8 cellular contexts compared by ENCODE assay signal in genomic region chr3:59480486-59480995, GRCh38.
DNase-seq lines count a peak whose midpoint lies in the region; ATAC-seq, FAIRE-seq and TF ChIP-seq lines count a peak whose summit lies in the region.

No MANE protein-coding gene starts in this region.

- H3K36me3 ChIP-seq in left ventricle myocardium inferior = no peaks in the 10 kb centered on the region
- H3K36me3 ChIP-seq in GM12878 (ENCODE audit: control insufficient read depth in 2 of 2, insufficient read depth in 2 of 2, low read length in 1 of 2) = no peaks in the 10 kb centered on the region
- H3K36me3 ChIP-seq in neural progenitor cell = no peaks in the 10 kb centered on the region

- peak overlapping the region; percentile 15; the same call in 1 of the 2 replicates for H3K9ac ChIP-seq in GM12878 (ENCODE audit: control insufficient read depth, insufficient read depth, low read length)
- H3K9ac ChIP-seq in neural progenitor cell = no peak overlapping the region

- H3K27ac ChIP-seq in left ventricle myocardium inferior (replicated peaks) (no peak overlapping the region), GM12878 (ENCODE audit: control insufficient read depth, insufficient read depth) (peak overlapping the region; percentile 71), neural progenitor cell (no peak overlapping the region)

- no peak for TF ChIP-seq CTCF in left ventricle myocardium inferior (IDR thresholded peaks at IDR 0.05; ENCODE audit: borderline replicate concordance)
- TF ChIP-seq CTCF in GM12878 (IDR thresholded peaks at IDR 0.05 in 2 of 3, conservative IDR thresholded peaks at IDR 0.05 in 1 of 3; ENCODE audit: control insufficient read depth in 2 of 3, extremely low read depth in 1 of 3, insufficient read depth in 1 of 3, low read depth in 3 of 3, low read length in 3 of 3) = 0 out of 6 replicates have a peak, but pooled peaks of 1 of the 3 experiments have one; percentile 12
- no peak for TF ChIP-seq CTCF in neural progenitor cell (IDR thresholded peaks at IDR 0.05)

- H4K20me1 ChIP-seq in GM12878 (ENCODE audit: control insufficient read depth, insufficient read depth) = no peaks in the 10 kb centered on the region
- no peaks in the 10 kb centered on the region for H4K20me1 ChIP-seq in neural progenitor cell (ENCODE audit: low read depth)

- intact Hi-C loops in left cardiac atrium (cut with DNase I) = no loop called here
- intact Hi-C loops in left ventricle myocardium inferior (cut with micrococcal nuclease) = no loop called here
- intact Hi-C loops in GM12878 (cut with micrococcal nuclease; ENCODE audit: unreplicated experiment) = loop anchor here (1.0 to 2.0 kb wide), 4 partner anchors 23 to 94 kb away; no protein-coding TSS in a partner anchor

- H3K4me1 ChIP-seq in left ventricle myocardium inferior (no peaks in the 10 kb centered on the region), GM12878 (ENCODE audit: control insufficient read depth, insufficient read depth, low read length) (peaks cover 15% of the 10 kb centered on the region), neural progenitor cell (no peaks in the 10 kb centered on the region)

- no peaks in the 10 kb centered on the region for H3K36me3 Mint-ChIP-seq in neural progenitor cell

- peak; percentile 48 for TF ChIP-seq RAD21 in GM12878 (IDR thresholded peaks at IDR 0.05; ENCODE audit: insufficient read depth, low read depth, low read length)

- BruUV-seq in GM12878 (replicated peaks; lab: Mats Ljungman, UMichigan) = no TSS peak

- in situ Hi-C loops in GM12878 (cut with MboI) = no loop called here

- RAD21 ChIA-PET in GM12878 (lab: Charles Lee; ENCODE audit: unreplicated experiment) = interaction anchor here (1.1 to 2.6 kb wide), 4 partner anchors 24 to 167 kb away, joined by 3 to 13 read pairs (median 6); no protein-coding TSS in a partner anchor

- H3K27ac Mint-ChIP-seq in neural progenitor cell = no peak overlapping the region

- H3K4me3 Mint-ChIP-seq in neural progenitor cell = no peak overlapping the region

- CTCF ChIA-PET in GM12878 (lab: Yijun Ruan, JAX) = interaction anchor here (0.8 to 1.6 kb wide), 2 partner anchors 94 to 167 kb away, joined by 4 to 5 read pairs; no protein-coding TSS in a partner anchor

- peak overlapping the region; percentile 66 for H2AFZ ChIP-seq in GM12878 (ENCODE audit: control insufficient read depth, low read depth, low read length)
- no peak overlapping the region for H2AFZ ChIP-seq in neural progenitor cell (replicated peaks)

- H3K27me3 ChIP-seq in left ventricle myocardium inferior (ENCODE audit: low read depth) (no peaks in the 10 kb centered on the region), GM12878 (replicated peaks in 1 of 2; ENCODE audit: control insufficient read depth in 2 of 2, insufficient read depth in 2 of 2, low read length in 1 of 2) (no peaks in the 10 kb centered on the region), neural progenitor cell (no peaks in the 10 kb centered on the region)

- peaks cover 2% of the 10 kb centered on the region for H3K27me3 Mint-ChIP-seq in neural progenitor cell (ENCODE audit: insufficient read depth, low read depth)

- H3K4me2 ChIP-seq in GM12878 (ENCODE audit: control insufficient read depth, insufficient read depth) (peak overlapping the region; percentile 66), neural progenitor cell (no peak overlapping the region)

- POLR2A ChIA-PET in GM12878 (lab: Charles Lee) = interaction anchor here (1.4 kb wide), 1 partner anchor 24 kb away, joined by 3 read pairs; no protein-coding TSS in a partner anchor

- H3K4me3 ChIP-seq in left ventricle myocardium inferior (no peak overlapping the region), GM12878 (no peak overlapping the region; the same call in 1 of the 2 replicates), neural progenitor cell (no peak overlapping the region)

- peaks cover 7% of the 10 kb centered on the region for H3K4me1 Mint-ChIP-seq in neural progenitor cell

- H3K79me2 ChIP-seq in GM12878 (ENCODE audit: control insufficient read depth, insufficient read depth, low read length) = no peaks in the 10 kb centered on the region
- H3K79me2 ChIP-seq in neural progenitor cell (ENCODE audit: low read depth) = no peaks in the 10 kb centered on the region

- peak; percentile 56 for FAIRE-seq in GM12878 (lab: Jason Lieb, UNC)

- 26% methylated on average over 5 of the region's 5 CpGs for WGBS in GM12878 (ENCODE audit: insufficient coverage, insufficient replicate concordance, low lambda C conversion rate, missing lambda C conversion rate)

- SMC1A ChIA-PET in GM12878 (lab: Charles Lee; ENCODE audit: uncharacterized antibody, unreplicated experiment) = interaction anchor here (0.9 to 2.9 kb wide), 12 partner anchors 10 to 269 kb away, joined by 3 to 16 read pairs (median 5); no protein-coding TSS in a partner anchor

- TF ChIP-seq EP300 in GM12878 (IDR thresholded peaks at IDR 0.05; ENCODE audit: borderline replicate concordance in 1 of 2, control insufficient read depth in 1 of 2, low read depth in 2 of 2, low read length in 2 of 2) = peak; percentile 39 to 56; a peak in 2 of 4 replicates

- no peaks in the 10 kb centered on the region for H3F3A ChIP-seq in neural progenitor cell (ENCODE audit: low read depth)

- ATAC-seq in left cardiac atrium (peak; percentile 27 to 90), HG03432 (IDR thresholded peaks at IDR 0.05; ENCODE audit: unreplicated experiment) (peak; percentile 88), GM12878 (peak; percentile 92), HG02571 (IDR thresholded peaks at IDR 0.05; ENCODE audit: unreplicated experiment) (no peak)

- DNase-seq in left cardiac atrium (no peak), left ventricle myocardium inferior (no peak), GM12878 (ENCODE audit: low read depth, low spot score) (peak; percentile 49), neural progenitor cell (ENCODE audit: low spot score) (no peak), NCI-H2171 treated with DMSO at 0.1 percent for 48 hours (lab: John Stamatoyannopoulos, UW) (no peak), ureter (ENCODE audit: low spot score) (no peak)

- no peak for TF ChIP-seq POLR2A in GM12878 (IDR thresholded peaks at IDR 0.05; ENCODE audit: low read depth, low read length)

- H3K9me3 ChIP-seq in left ventricle myocardium inferior (replicated peaks) (no peaks in the 10 kb centered on the region), GM12878 (replicated peaks; ENCODE audit: control insufficient read depth, insufficient read depth, low read length) (no peaks in the 10 kb centered on the region; the same call in 2 of the 3 replicates), neural progenitor cell (ENCODE audit: low read depth) (no peaks in the 10 kb centered on the region)

- no peaks in the 10 kb centered on the region for H3K9me3 Mint-ChIP-seq in neural progenitor cell

TF ChIP-seq in GM12878, 131 proteins besides CTCF, POLR2A, EP300 and RAD21 (continues in another document):
- TF ChIP-seq ZNF687 (IDR thresholded peaks at IDR 0.05) (peak; percentile 58), USF1 (IDR thresholded peaks at IDR 0.05; ENCODE audit: borderline replicate concordance, extremely low read length, insufficient read depth, low read depth, low read length) (no peak), BACH1 (IDR thresholded peaks at IDR 0.05; ENCODE audit: borderline replicate concordance) (0 out of 2 replicates have a peak, but pooled peaks have one; percentile 18), RUNX3 (IDR thresholded peaks at IDR 0.05; ENCODE audit: low read length) (peak; percentile 89)
